Comparison of ENCODE assay signal across 1 cellular context in genomic region chr7:75756340-75757297, GRCh38.
TF ChIP-seq lines count a peak whose summit lies in the region.

No MANE protein-coding gene starts in this region.

TF ChIP-seq in HepG2, 621 proteins besides CTCF, POLR2A, EP300 and RAD21 (continued from another document and continues in another):
- TF ChIP-seq HIC2 (CRISPR knock-in tag; IDR thresholded peaks at IDR 0.05; ENCODE audit: low read depth) (no peak), ZNF891 (CRISPR knock-in tag; IDR thresholded peaks at IDR 0.05) (no peak), FOXA3 (CRISPR knock-in tag; IDR thresholded peaks at IDR 0.05) (peak; percentile 42; the same call in 1 of the 2 replicates), SALL1 (CRISPR knock-in tag; IDR thresholded peaks at IDR 0.05) (peak; percentile 66), CBX5 (CRISPR knock-in tag; IDR thresholded peaks at IDR 0.05; ENCODE audit: borderline replicate concordance) (no peak; the same call in 1 of the 2 replicates), ZFP90 (CRISPR knock-in tag; IDR thresholded peaks at IDR 0.05; ENCODE audit: borderline replicate concordance) (no peak), HMGXB4 (CRISPR knock-in tag; IDR thresholded peaks at IDR 0.05; ENCODE audit: borderline replicate concordance in 1 of 2, low read depth in 1 of 2) (0 out of 4 replicates have a peak, but pooled peaks of 1 of the 2 experiments have one; percentile 26), HNF4G (IDR thresholded peaks at IDR 0.05; ENCODE audit: borderline replicate concordance, low read depth, low read length) (no peak), HNF4G (CRISPR knock-in tag; IDR thresholded peaks at IDR 0.05; ENCODE audit: borderline replicate concordance, low read depth) (no peak), TCF7 (IDR thresholded peaks at IDR 0.05; ENCODE audit: low read depth) (no peak), KDM5B (CRISPR knock-in tag; IDR thresholded peaks at IDR 0.05; ENCODE audit: borderline replicate concordance) (no peak), KMT2B (CRISPR knock-in tag; IDR thresholded peaks at IDR 0.05) (no peak), ZNF362 (CRISPR knock-in tag; IDR thresholded peaks at IDR 0.05; ENCODE audit: borderline replicate concordance) (peak; percentile 75; the same call in 1 of the 2 replicates), ZNF331 (CRISPR knock-in tag; IDR thresholded peaks at IDR 0.05) (peak; percentile 61; the same call in 1 of the 2 replicates), ZNF383 (CRISPR knock-in tag; IDR thresholded peaks at IDR 0.05; ENCODE audit: borderline replicate concordance) (no peak), GTF3A (CRISPR knock-in tag; conservative IDR thresholded peaks at IDR 0.05) (no peak), ZNF850 (CRISPR knock-in tag; conservative IDR thresholded peaks at IDR 0.05) (no peak), ZFP91 (CRISPR knock-in tag; IDR thresholded peaks at IDR 0.05; ENCODE audit: borderline replicate concordance) (no peak), AFF4 (CRISPR knock-in tag; IDR thresholded peaks at IDR 0.05) (no peak), REPIN1 (CRISPR knock-in tag; IDR thresholded peaks at IDR 0.05; ENCODE audit: borderline replicate concordance, low read depth) (no peak), ZNF562 (CRISPR knock-in tag; IDR thresholded peaks at IDR 0.05; ENCODE audit: borderline replicate concordance) (no peak), CREBL2 (CRISPR knock-in tag; IDR thresholded peaks at IDR 0.05; ENCODE audit: borderline replicate concordance) (no peak), ZMYM4 (CRISPR knock-in tag; IDR thresholded peaks at IDR 0.05) (no peak), ISX (CRISPR knock-in tag; conservative IDR thresholded peaks at IDR 0.05) (no peak), ZNF761 (CRISPR knock-in tag; conservative IDR thresholded peaks at IDR 0.05) (no peak), POGZ (CRISPR knock-in tag; IDR thresholded peaks at IDR 0.05) (no peak; the same call in 1 of the 2 replicates), ZNF44 (CRISPR knock-in tag; IDR thresholded peaks at IDR 0.05) (no peak), SIN3A (IDR thresholded peaks at IDR 0.05; ENCODE audit: borderline replicate concordance, low read depth, low read length) (no peak), STAT5B (CRISPR knock-in tag; IDR thresholded peaks at IDR 0.05) (no peak), HNF1B (CRISPR knock-in tag; IDR thresholded peaks at IDR 0.05) (no peak), GFI1 (CRISPR knock-in tag; IDR thresholded peaks at IDR 0.05; ENCODE audit: borderline replicate concordance) (no peak), SMARCC2 (IDR thresholded peaks at IDR 0.05) (no peak), ZBTB2 (CRISPR knock-in tag; IDR thresholded peaks at IDR 0.05; ENCODE audit: low read depth) (no peak), ZNF614 (CRISPR knock-in tag; IDR thresholded peaks at IDR 0.05; ENCODE audit: borderline replicate concordance) (no peak), PCBP1 (IDR thresholded peaks at IDR 0.05; ENCODE audit: borderline replicate concordance, low read depth, low read length) (no peak), SMAD1 (CRISPR knock-in tag; IDR thresholded peaks at IDR 0.05; ENCODE audit: borderline replicate concordance, low read depth) (no peak), ZNF501 (CRISPR knock-in tag; IDR thresholded peaks at IDR 0.05) (peak; percentile 48; the same call in 1 of the 2 replicates), NFE2 (CRISPR knock-in tag; IDR thresholded peaks at IDR 0.05) (no peak), ZNF317 (CRISPR knock-in tag; IDR thresholded peaks at IDR 0.05) (peak; percentile 57; the same call in 1 of the 2 replicates), MLLT10 (CRISPR knock-in tag; IDR thresholded peaks at IDR 0.05) (no peak), HIVEP1 (CRISPR knock-in tag; IDR thresholded peaks at IDR 0.05) (no peak), RORA (CRISPR knock-in tag; IDR thresholded peaks at IDR 0.05) (no peak), SAP130 (CRISPR knock-in tag; IDR thresholded peaks at IDR 0.05; ENCODE audit: low read depth) (peak; percentile 36; the same call in 1 of the 2 replicates), ADNP (CRISPR knock-in tag; IDR thresholded peaks at IDR 0.05) (peak; percentile 69; the same call in 1 of the 2 replicates), ZSCAN9 (CRISPR knock-in tag; IDR thresholded peaks at IDR 0.05; ENCODE audit: borderline replicate concordance) (0 out of 2 replicates have a peak, but pooled peaks have one; percentile 33), SSRP1 (CRISPR knock-in tag; IDR thresholded peaks at IDR 0.05) (no peak), JUNB (CRISPR knock-in tag; IDR thresholded peaks at IDR 0.05; ENCODE audit: borderline replicate concordance) (no peak), ZSCAN21 (CRISPR knock-in tag; IDR thresholded peaks at IDR 0.05; ENCODE audit: borderline replicate concordance) (no peak), ZNF597 (CRISPR knock-in tag; IDR thresholded peaks at IDR 0.05) (no peak), HMG20A (CRISPR knock-in tag; IDR thresholded peaks at IDR 0.05; ENCODE audit: borderline replicate concordance) (no peak), ATF7 (IDR thresholded peaks at IDR 0.05) (no peak), ATF7 (CRISPR knock-in tag; IDR thresholded peaks at IDR 0.05) (no peak), RFXAP (CRISPR knock-in tag; IDR thresholded peaks at IDR 0.05; ENCODE audit: borderline replicate concordance) (no peak), ZNF580 (CRISPR knock-in tag; IDR thresholded peaks at IDR 0.05; ENCODE audit: borderline replicate concordance, low read depth) (0 out of 2 replicates have a peak, but pooled peaks have one; percentile 23), FOXO1 (CRISPR knock-in tag; IDR thresholded peaks at IDR 0.05) (no peak)
